ENCODE assay signal across 31 cellular contexts in the genomic region with DNA sequence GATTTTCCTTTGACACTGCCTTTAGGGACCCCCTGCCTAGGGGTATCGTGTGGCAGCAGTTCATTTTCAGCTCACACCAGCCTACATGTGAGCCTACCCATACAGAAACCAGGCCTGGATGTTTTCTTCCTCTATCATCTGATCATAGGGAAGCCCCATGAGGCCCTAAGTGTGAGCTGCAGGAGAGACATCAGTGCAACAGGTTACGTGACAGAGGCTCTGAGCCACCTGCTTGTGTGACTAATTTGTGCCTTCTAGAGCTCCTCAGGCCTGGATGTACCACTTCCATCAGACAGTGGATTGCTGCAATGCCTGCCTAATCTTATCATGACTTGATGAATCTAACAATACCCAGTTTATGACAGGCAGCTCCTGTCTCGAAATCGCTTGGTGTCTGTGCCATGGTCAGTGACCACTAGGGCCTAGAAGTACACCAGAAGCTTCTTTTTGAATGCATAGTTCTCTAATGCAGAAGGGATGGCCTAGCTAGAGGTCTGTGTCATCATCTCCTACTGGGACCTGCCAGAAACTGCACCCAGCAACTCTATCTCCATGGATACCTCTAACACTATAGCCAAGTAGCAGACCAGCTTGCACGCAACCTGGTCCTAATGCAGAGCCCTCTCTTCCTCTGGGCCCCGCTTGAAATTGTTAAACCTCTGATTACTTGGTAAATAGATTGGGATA.
DNase-seq lines count a peak whose midpoint lies in the region; ATAC-seq and TF ChIP-seq lines count a peak whose summit lies in the region.
"Had no signal": no experiment of that assay in that cellular context is flagged by ENCODE, and none has a peak within 500 bp of the region (broad histone marks: within the 10 kb centered on the region; RNA-seq: fewer than 3 reads in every experiment).

No MANE protein-coding gene starts in this region.

- DNase-seq in right atrium auricular region (ENCODE audit: low spot score) (peak; percentile 40), left cardiac atrium (no peak), hepatic stellate cell (ENCODE audit: low spot score) (peak; percentile 15)
- DNase-seq: AML-193; Caco-2; CD8-positive, alpha-beta T cell; DMS79; EL; GDM1; HCEC 1CT; KBM-7; MV-4-11; NCI-H1105; NCI-H146; NCI-H1930; NCI-H2107; NCI-H446 treated with DMSO at 0.1 percent for 48 hours; NCI-H526; NCI-H82; NK-92 treated with Interleukin-12 subunit alpha and Interleukin-12 subunit beta, amount 100 ng/mL, for 24 hours; PC-9; Right ventricle myocardium superior; RPMI8226; SW 1271 had no signal

- no peaks in the 10 kb centered on the region for H3K36me3 ChIP-seq in right atrium auricular region
- H3K36me3 ChIP-seq: SJSA1 had no signal

- TF ChIP-seq CTCF in right atrium auricular region (IDR thresholded peaks at IDR 0.05) = no peak

- ATAC-seq in left cardiac atrium = no peak
- peak; percentile 25; the same call in 1 of the 3 replicates for ATAC-seq in SK-N-SH treated with all-trans-retinoic acid at 6 μM for 48 hours
- ATAC-seq in HG02852 (IDR thresholded peaks at IDR 0.05; ENCODE audit: unreplicated experiment) = no peak
- no peak for ATAC-seq in GM21737 (IDR thresholded peaks at IDR 0.05; ENCODE audit: unreplicated experiment)
- no peak for ATAC-seq in HG03045 (IDR thresholded peaks at IDR 0.05; ENCODE audit: unreplicated experiment)
- ATAC-seq: CD8-positive, alpha-beta T cell had no signal

- no peaks in the 10 kb centered on the region for H3K4me1 ChIP-seq in right atrium auricular region
- H3K4me1 ChIP-seq: A549, Caco-2, SJSA1 had no signal

- no peaks in the 10 kb centered on the region for H3K27me3 ChIP-seq in right atrium auricular region
- H3K27me3 ChIP-seq: SJSA1 had no signal

- no peaks in the 10 kb centered on the region for H3K9me3 ChIP-seq in right atrium auricular region
- H3K9me3 ChIP-seq: A549, Caco-2, SJSA1 had no signal

- intact Hi-C loops in left cardiac atrium (cut with DNase I) = no loop called here

- no peak overlapping the region for H3K4me3 ChIP-seq in right atrium auricular region
- H3K4me3 ChIP-seq: A549, PC-9, SJSA1 had no signal

- no peak overlapping the region for H3K27ac ChIP-seq in right atrium auricular region
- H3K27ac ChIP-seq: A549, C4-2B, PC-9, SJSA1 had no signal

TF ChIP-seq in SK-N-SH treated with all-trans-retinoic acid at 6 μM for 48 hours, 23 proteins besides CTCF, POLR2A, EP300 and RAD21:
- TF ChIP-seq BACH2 (CRISPR knock-in tag; IDR thresholded peaks at IDR 0.05; ENCODE audit: borderline replicate concordance) = no peak
- TF ChIP-seq ZNF8 (CRISPR knock-in tag; IDR thresholded peaks at IDR 0.05) = 0 out of 2 replicates have a peak, but pooled peaks have one; percentile 35
